9 cellular contexts compared by ENCODE assay signal in the genomic region with DNA sequence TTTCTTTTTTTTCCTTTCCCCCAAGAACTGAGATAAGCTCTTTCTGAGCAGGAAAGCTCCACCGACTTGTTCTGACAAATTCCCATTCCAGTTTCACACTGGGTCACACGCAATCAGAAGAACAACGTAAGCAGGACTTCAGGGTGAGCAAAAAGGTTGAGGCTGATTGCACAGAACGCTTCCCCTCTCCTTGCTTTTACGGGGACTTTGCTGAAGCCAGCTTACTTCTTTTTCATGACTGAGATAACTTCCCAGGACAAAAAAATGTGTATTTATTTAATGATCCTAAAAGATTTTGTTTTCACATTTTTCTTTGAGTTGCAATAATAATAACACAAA.
DNase-seq lines count a peak whose midpoint lies in the region; ATAC-seq, FAIRE-seq and TF ChIP-seq lines count a peak whose summit lies in the region.
"Had no signal": no experiment of that assay in that cellular context is flagged by ENCODE, and none has a peak within 500 bp of the region (broad histone marks: within the 10 kb centered on the region; RNA-seq: fewer than 3 reads in every experiment).

No MANE protein-coding gene starts in this region.

- CTCF ChIA-PET in HepG2 (lab: Yijun Ruan, JAX; ENCODE audit: low intra/inter-chr PET ratio, low total read pairs), result no interaction called here

- H3K9ac ChIP-seq in HepG2 (ENCODE audit: insufficient read depth, low read depth, low read length) (no peak overlapping the region), smooth muscle cell (ENCODE audit: low read depth) (peak overlapping the region; percentile 82)

- H2AFZ ChIP-seq in HepG2 (ENCODE audit: low read length) (no peak overlapping the region), smooth muscle cell (ENCODE audit: low read depth) (peak overlapping the region; percentile 31)

- no peak for TF ChIP-seq RAD21 in HepG2 (CRISPR knock-in tag; IDR thresholded peaks at IDR 0.05)

- H3K4me2 ChIP-seq in HepG2 (ENCODE audit: low read depth, low read length) (no peak overlapping the region), smooth muscle cell (peak overlapping the region; percentile 80)

- TF ChIP-seq EP300 in HepG2 (IDR thresholded peaks at IDR 0.05; ENCODE audit: low read depth in 2 of 2, low read length in 2 of 2) (no peak), HepG2 (CRISPR knock-in tag; IDR thresholded peaks at IDR 0.05; ENCODE audit: borderline replicate concordance) (no peak)

- H3K4me1 ChIP-seq in HepG2 (ENCODE audit: insufficient read depth, low read length), result peaks cover 35% of the 10 kb centered on the region
- peaks cover 20% of the 10 kb centered on the region for H3K4me1 ChIP-seq in smooth muscle cell (ENCODE audit: low read depth)

- no peaks in the 10 kb centered on the region for H4K20me1 ChIP-seq in HepG2 (ENCODE audit: insufficient read depth, low read length)
- H4K20me1 ChIP-seq in smooth muscle cell (ENCODE audit: low read depth), result no peaks in the 10 kb centered on the region

- in situ Hi-C loops in HepG2 (cut with HindIII; ENCODE audit: extremely low pct_ligation_motif_present, low pct_unique_long_range_greater_than_20kb), result no loop called here

- H3K4me3 ChIP-seq in coronary artery, result peak overlapping the region; percentile 24
- no peak overlapping the region for H3K4me3 ChIP-seq in HepG2 (replicated peaks in 1 of 3; ENCODE audit: insufficient read depth in 1 of 3, low read depth in 2 of 3, low read length in 3 of 3)
- H3K4me3 ChIP-seq in smooth muscle cell, result peak overlapping the region; percentile 14

- POLR2A ChIA-PET in HepG2 (lab: Yijun Ruan, JAX), result interaction anchor here (2.0 kb wide), 1 partner anchor 153 kb away, joined by 5 read pairs; the partner anchor contains the start of gene PHLDA1

- 86% methylated on average over 5 of the region's 5 CpGs for WGBS in HepG2 (ENCODE audit: low lambda C conversion rate)
- 7% methylated on average over 5 of the region's 5 CpGs for WGBS in smooth muscle cell (ENCODE audit: low lambda C conversion rate)

- no peak for ATAC-seq in HepG2
- no peak for ATAC-seq in HG02852 (IDR thresholded peaks at IDR 0.05; ENCODE audit: unreplicated experiment)

- DNase-seq in RPMI7951 (ENCODE audit: low read depth) (peak; percentile 67), coronary artery (ENCODE audit: low spot score) (no peak), HepG2 (ENCODE audit: low spot score) (no peak), smooth muscle cell (lab: John Stamatoyannopoulos, UW; ENCODE audit: unreplicated experiment) (no peak), midbrain (lab: John Stamatoyannopoulos, UW) (no peak)
- no peak for DNase-seq in activated CD8-positive, alpha-beta memory T cell treated with anti-CD3 and anti-CD28 coated beads, Interleukin-2, amount 50 U/mL, for 48 hours
- DNase-seq: stimulated activated CD4-positive, alpha-beta T cell treated with anti-CD3 and anti-CD28 coated beads, Interleukin-2, amount 100 ng/mL, for 48 hours had no signal

- TF ChIP-seq CTCF in coronary artery (IDR thresholded peaks at IDR 0.05) (no peak), HepG2 (CRISPR knock-in tag; IDR thresholded peaks at IDR 0.05) (no peak), smooth muscle cell (IDR thresholded peaks at IDR 0.05; ENCODE audit: borderline replicate concordance, insufficient read depth, poor library complexity, severe bottlenecking) (no peak)

- no peaks in the 10 kb centered on the region for H3K36me3 ChIP-seq in HepG2 (replicated peaks in 1 of 2; ENCODE audit: control insufficient read depth in 1 of 2, insufficient read depth in 2 of 2, low read length in 2 of 2)
- no peaks in the 10 kb centered on the region for H3K36me3 ChIP-seq in smooth muscle cell (ENCODE audit: low read depth)

- FAIRE-seq in HepG2 (lab: Jason Lieb, UNC), result no peak
- FAIRE-seq: endometrium had no signal

- intact Hi-C loops in HepG2 (cut with micrococcal nuclease; ENCODE audit: unreplicated experiment), result no loop called here

- BruUV-seq in HepG2 (replicated peaks; lab: Mats Ljungman, UMichigan), result no TSS peak

- TF ChIP-seq POLR2A in HepG2 (IDR thresholded peaks at IDR 0.05; ENCODE audit: insufficient read depth in 1 of 2, low read depth in 2 of 2, low read length in 2 of 2), result no peak

- H3K27me3 ChIP-seq in HepG2 (ENCODE audit: control insufficient read depth in 1 of 2, insufficient read depth in 2 of 2, low read length in 2 of 2) (no peaks in the 10 kb centered on the region), smooth muscle cell (ENCODE audit: low read depth) (no peaks in the 10 kb centered on the region)

- H3K9me3 ChIP-seq in HepG2 (ENCODE audit: low read length) (peaks cover 4% of the 10 kb centered on the region; the same call in 1 of the 2 replicates), smooth muscle cell (replicated peaks; ENCODE audit: low read depth) (no peaks in the 10 kb centered on the region)

- H3K79me2 ChIP-seq in HepG2 (ENCODE audit: insufficient read depth, low read length) (no peaks in the 10 kb centered on the region), smooth muscle cell (ENCODE audit: low read depth) (no peaks in the 10 kb centered on the region)

- H3F3A ChIP-seq in smooth muscle cell (ENCODE audit: low read depth), result no peaks in the 10 kb centered on the region

- H3K27ac ChIP-seq in coronary artery, result no peak overlapping the region
- H3K27ac ChIP-seq in HepG2 (ENCODE audit: extremely low read length, insufficient read depth, low read length), result peak overlapping the region; percentile 33
- H3K27ac ChIP-seq in smooth muscle cell (ENCODE audit: low read depth), result peak overlapping the region; percentile 96

TF ChIP-seq in HepG2, 621 proteins besides CTCF, POLR2A, EP300 and RAD21:
- TF ChIP-seq SMAD9 (CRISPR knock-in tag; IDR thresholded peaks at IDR 0.05) (no peak), RFX5 (IDR thresholded peaks at IDR 0.05; ENCODE audit: low read depth, low read length) (no peak), SRY (CRISPR knock-in tag; IDR thresholded peaks at IDR 0.05) (no peak), ZNF414 (CRISPR knock-in tag; IDR thresholded peaks at IDR 0.05) (no peak), ZNF670 (CRISPR knock-in tag; IDR thresholded peaks at IDR 0.05; ENCODE audit: borderline replicate concordance) (no peak), NCOA1 (CRISPR knock-in tag; IDR thresholded peaks at IDR 0.05) (no peak)
- TF ChIP-seq, protein P1, sequence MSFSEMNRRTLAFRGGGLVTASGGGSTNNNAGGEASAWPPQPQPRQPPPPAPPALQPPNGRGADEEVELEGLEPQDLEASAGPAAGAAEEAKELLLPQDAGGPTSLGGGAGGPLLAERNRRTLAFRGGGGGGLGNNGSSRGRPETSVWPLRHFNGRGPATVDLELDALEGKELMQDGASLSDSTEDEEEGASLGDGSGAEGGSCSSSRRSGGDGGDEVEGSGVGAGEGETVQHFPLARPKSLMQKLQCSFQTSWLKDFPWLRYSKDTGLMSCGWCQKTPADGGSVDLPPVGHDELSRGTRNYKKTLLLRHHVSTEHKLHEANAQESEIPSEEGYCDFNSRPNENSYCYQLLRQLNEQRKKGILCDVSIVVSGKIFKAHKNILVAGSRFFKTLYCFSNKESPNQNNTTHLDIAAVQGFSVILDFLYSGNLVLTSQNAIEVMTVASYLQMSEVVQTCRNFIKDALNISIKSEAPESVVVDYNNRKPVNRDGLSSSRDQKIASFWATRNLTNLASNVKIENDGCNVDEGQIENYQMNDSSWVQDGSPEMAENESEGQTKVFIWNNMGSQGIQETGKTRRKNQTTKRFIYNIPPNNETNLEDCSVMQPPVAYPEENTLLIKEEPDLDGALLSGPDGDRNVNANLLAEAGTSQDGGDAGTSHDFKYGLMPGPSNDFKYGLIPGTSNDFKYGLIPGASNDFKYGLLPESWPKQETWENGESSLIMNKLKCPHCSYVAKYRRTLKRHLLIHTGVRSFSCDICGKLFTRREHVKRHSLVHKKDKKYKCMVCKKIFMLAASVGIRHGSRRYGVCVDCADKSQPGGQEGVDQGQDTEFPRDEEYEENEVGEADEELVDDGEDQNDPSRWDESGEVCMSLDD (CRISPR knock-in tag; IDR thresholded peaks at IDR 0.05; ENCODE audit: borderline replicate concordance), result no peak
- TF ChIP-seq, protein P2, sequence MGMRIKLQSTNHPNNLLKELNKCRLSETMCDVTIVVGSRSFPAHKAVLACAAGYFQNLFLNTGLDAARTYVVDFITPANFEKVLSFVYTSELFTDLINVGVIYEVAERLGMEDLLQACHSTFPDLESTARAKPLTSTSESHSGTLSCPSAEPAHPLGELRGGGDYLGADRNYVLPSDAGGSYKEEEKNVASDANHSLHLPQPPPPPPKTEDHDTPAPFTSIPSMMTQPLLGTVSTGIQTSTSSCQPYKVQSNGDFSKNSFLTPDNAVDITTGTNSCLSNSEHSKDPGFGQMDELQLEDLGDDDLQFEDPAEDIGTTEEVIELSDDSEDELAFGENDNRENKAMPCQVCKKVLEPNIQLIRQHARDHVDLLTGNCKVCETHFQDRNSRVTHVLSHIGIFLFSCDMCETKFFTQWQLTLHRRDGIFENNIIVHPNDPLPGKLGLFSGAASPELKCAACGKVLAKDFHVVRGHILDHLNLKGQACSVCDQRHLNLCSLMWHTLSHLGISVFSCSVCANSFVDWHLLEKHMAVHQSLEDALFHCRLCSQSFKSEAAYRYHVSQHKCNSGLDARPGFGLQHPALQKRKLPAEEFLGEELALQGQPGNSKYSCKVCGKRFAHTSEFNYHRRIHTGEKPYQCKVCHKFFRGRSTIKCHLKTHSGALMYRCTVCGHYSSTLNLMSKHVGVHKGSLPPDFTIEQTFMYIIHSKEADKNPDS (CRISPR knock-in tag; IDR thresholded peaks at IDR 0.05), result no peak

Comparison
In these comparisons a context has a peak if more than half of its experiments do, and no peak if none do; other contexts are left out.
1. H3K27ac ChIP-seq: peak in HepG2 (single experiment) and smooth muscle cell (single experiment); none in coronary artery (0 of 2).
2. H3K4me3 ChIP-seq: peak in coronary artery (single experiment) and smooth muscle cell (single experiment); none in HepG2 (0 of 3).